In the genomic region with DNA sequence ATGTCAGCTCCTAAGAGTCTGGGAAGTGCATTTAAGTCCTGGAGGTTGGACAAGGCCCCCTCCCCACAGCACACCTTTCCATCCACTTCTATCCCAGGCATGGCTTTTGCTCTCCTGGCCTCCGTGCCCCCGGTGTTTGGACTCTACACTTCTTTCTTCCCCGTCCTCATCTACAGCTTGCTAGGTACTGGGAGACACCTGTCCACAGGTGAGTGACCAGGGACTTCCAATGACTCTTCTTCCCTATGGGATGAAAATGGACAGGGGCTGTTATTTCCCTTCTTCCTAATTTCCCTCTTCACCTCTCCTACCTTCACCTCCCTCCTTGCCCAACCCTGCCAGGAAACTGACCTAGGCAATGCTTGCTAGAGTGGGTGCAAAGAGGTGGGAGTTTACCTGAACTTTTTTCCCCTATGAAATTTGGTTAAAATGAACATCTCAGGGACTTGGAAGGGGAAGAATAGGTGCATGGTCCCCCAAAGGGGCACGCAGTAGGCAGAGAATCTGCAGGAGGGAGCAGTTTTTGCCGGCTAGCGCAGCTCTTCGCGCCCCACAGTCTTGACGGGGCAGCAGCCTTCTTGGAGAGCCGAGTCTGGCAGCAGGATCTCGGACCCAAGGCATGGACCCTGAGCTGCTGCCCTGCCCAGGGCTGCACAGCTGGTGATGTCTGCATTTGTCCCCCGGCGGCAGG, we compare ENCODE assay signal across 11 cellular contexts. TPM values are rescaled to one million over a fixed set of nuclear protein-coding genes. Genes with fewer than 3 reads are reported as not detected.
DNase-seq lines count a peak whose midpoint lies in the region; FAIRE-seq and TF ChIP-seq lines count a peak whose summit lies in the region.
"Had no signal": no experiment of that assay in that cellular context is flagged by ENCODE, and none has a peak within 500 bp of the region (broad histone marks: within the 10 kb centered on the region; RNA-seq: fewer than 3 reads in every experiment).

No MANE protein-coding gene starts in this region.

- peaks cover 15% of the 10 kb centered on the region for H3K4me1 ChIP-seq in A673 (ENCODE audit: insufficient read depth, low read length, poor library complexity, severe bottlenecking)

- no TSS peak for BruUV-seq in A673 (replicated peaks; lab: Mats Ljungman, UMichigan)

- FAIRE-seq in GM12892 (lab: Jason Lieb, UNC): no peak

- DNase-seq in activated T-cell treated with anti-CD3 and anti-CD28 coated beads, Interleukin-2, amount 50 U/mL, for 24 hours: no peak
- DNase-seq in activated T-cell treated with anti-CD3 and anti-CD28 coated beads for 4 hours (no peak), HFFc6 (no peak), coronary artery (ENCODE audit: low spot score) (no peak), neural crest cell (ENCODE audit: low read depth, low spot score) (no peak), NCI-H1436 treated with DMSO at 0.1 percent for 48 hours (lab: John Stamatoyannopoulos, UW) (no peak), A673 (ENCODE audit: low spot score) (no peak), GM12892 (ENCODE audit: insufficient read length) (no peak)
- DNase-seq: dermis blood vessel endothelial cell, DND-41, NCI-H2029 had no signal

- no peaks in the 10 kb centered on the region for H3K36me3 Mint-ChIP-seq in activated T-cell treated with anti-CD3 and anti-CD28 coated beads, Interleukin-2, amount 50 U/mL, for 24 hours (ENCODE audit: low read depth)
- H3K36me3 Mint-ChIP-seq in HFFc6 (ENCODE audit: low read depth) (peaks cover 13% of the 10 kb centered on the region), neural crest cell (ENCODE audit: low read depth) (peaks cover 27% of the 10 kb centered on the region)

- H3K27ac ChIP-seq in coronary artery (no peak overlapping the region), A673 (ENCODE audit: low read depth, low read length, poor library complexity, severe bottlenecking) (no peak overlapping the region)

- peaks cover 29% of the 10 kb centered on the region for H3K4me1 Mint-ChIP-seq in activated T-cell treated with anti-CD3 and anti-CD28 coated beads, Interleukin-2, amount 50 U/mL, for 24 hours (ENCODE audit: low read depth)
- H3K4me1 Mint-ChIP-seq in HFFc6 (ENCODE audit: low read depth): peaks cover 14% of the 10 kb centered on the region
- peaks cover 20% of the 10 kb centered on the region for H3K4me1 Mint-ChIP-seq in neural crest cell

- peaks cover 13% of the 10 kb centered on the region for H3K27me3 ChIP-seq in A673 (replicated peaks; ENCODE audit: insufficient read depth, low read depth, low read length, poor library complexity)

- peak overlapping the region; percentile 44 for H3K27ac Mint-ChIP-seq in activated T-cell treated with anti-CD3 and anti-CD28 coated beads, Interleukin-2, amount 50 U/mL, for 24 hours
- H3K27ac Mint-ChIP-seq in HFFc6: no peak overlapping the region
- H3K27ac Mint-ChIP-seq in neural crest cell (ENCODE audit: unreplicated experiment): no peak overlapping the region

- H3K36me3 ChIP-seq in A673 (ENCODE audit: insufficient read depth, low read length, poor library complexity, severe bottlenecking): peaks cover 3% of the 10 kb centered on the region

- H3K4me3 ChIP-seq in coronary artery (peak overlapping the region; percentile 72), A673 (ENCODE audit: low read depth, low read length, poor library complexity, severe bottlenecking) (no peak overlapping the region)

- intact Hi-C loops in A673 (cut with micrococcal nuclease; ENCODE audit: unreplicated experiment): no loop called here

- H3K9me3 Mint-ChIP-seq in activated T-cell treated with anti-CD3 and anti-CD28 coated beads, Interleukin-2, amount 50 U/mL, for 24 hours: no peaks in the 10 kb centered on the region
- H3K9me3 Mint-ChIP-seq in HFFc6: no peaks in the 10 kb centered on the region
- no peaks in the 10 kb centered on the region for H3K9me3 Mint-ChIP-seq in neural crest cell

- CTCF ChIA-PET in A673 (lab: Charles Lee): interaction anchor here (1.1 to 2.6 kb wide), 2 partner anchors 37 to 162 kb away, joined by 4 to 9 read pairs; no protein-coding TSS in a partner anchor

- POLR2A ChIA-PET in A673 (lab: Charles Lee; ENCODE audit: low non-redundant PET): no interaction called here

- no peak for TF ChIP-seq CTCF in HFFc6 (IDR thresholded peaks at IDR 0.05)
- TF ChIP-seq CTCF in coronary artery (IDR thresholded peaks at IDR 0.05): no peak
- TF ChIP-seq CTCF in neural crest cell (conservative IDR thresholded peaks at IDR 0.05): no peak
- no peak for TF ChIP-seq CTCF in A673 (conservative IDR thresholded peaks at IDR 0.05; ENCODE audit: low read depth, low read length)

- peak overlapping the region; percentile 72 for H3K4me3 Mint-ChIP-seq in activated T-cell treated with anti-CD3 and anti-CD28 coated beads, Interleukin-2, amount 50 U/mL, for 24 hours
- H3K4me3 Mint-ChIP-seq in HFFc6 (0 out of 2 replicates have a peak overlapping the region, but pooled peaks have one; percentile 75), neural crest cell (peak overlapping the region; percentile 51)

- no peaks in the 10 kb centered on the region for H3K9me3 ChIP-seq in A673 (ENCODE audit: low read depth, low read length, poor library complexity, severe bottlenecking)

- peaks cover 94% of the 10 kb centered on the region for H3K27me3 Mint-ChIP-seq in activated T-cell treated with anti-CD3 and anti-CD28 coated beads, Interleukin-2, amount 50 U/mL, for 24 hours
- peaks cover 22% of the 10 kb centered on the region for H3K27me3 Mint-ChIP-seq in HFFc6 (ENCODE audit: insufficient read depth)
- H3K27me3 Mint-ChIP-seq in neural crest cell (ENCODE audit: low read depth): peaks cover 79% of the 10 kb centered on the region

- no peak for TF ChIP-seq POLR2A in GM12892 (IDR thresholded peaks at IDR 0.05; ENCODE audit: low read depth, low read length)

RNA-seq across cellular contexts. Expression of a gene that starts 9.2 kb away (rescaled TPM):
- total RNA-seq in HFFc6 (2021; fragmentation: NEBNext Ultra II Directional; extraction: Animal tissue kit (Norgen Biotek cat#: 25700)): 10 to 100 TPM; 10.2 to 21.9 (median 11.9) TPM
- total RNA-seq in neural crest cell: 41.2 and 43.8 TPM in 2 replicates
- total RNA-seq in A673 (2021): 20.9 and 32.5 TPM in 2 replicates
- 7.1 TPM for polyA plus RNA-seq in GM12892 (2012; ENCODE audit: missing spikeins)

RNA-seq across cellular contexts. Expression of a gene that starts 12.6 kb away (rescaled TPM):
- 1 to 10 TPM; 1.4 to 3.1 (median 2.3) TPM for total RNA-seq in HFFc6 (2021; fragmentation: NEBNext Ultra II Directional; extraction: Animal tissue kit (Norgen Biotek cat#: 25700))
- total RNA-seq in neural crest cell (18.6 and 19.5 TPM in 2 replicates), A673 (2021) (34.5 and 39.0 TPM in 2 replicates)
- 0.38 TPM for polyA plus RNA-seq in GM12892 (2012; ENCODE audit: missing spikeins)
- total RNA-seq: dermis blood vessel endothelial cell had no signal

RNA-seq across cellular contexts. Expression of a gene that starts 15.8 kb away (rescaled TPM):
- total RNA-seq in HFFc6 (2021; fragmentation: NEBNext Ultra II Directional; extraction: Animal tissue kit (Norgen Biotek cat#: 25700)): 10 to 100 TPM; 17.7 to 21.0 (median 19.2) TPM
- total RNA-seq in neural crest cell (74.7 and 75.6 TPM in 2 replicates), A673 (2021) (61.7 and 65.9 TPM in 2 replicates)
- polyA plus RNA-seq in GM12892 (2012; ENCODE audit: missing spikeins): 23.5 TPM

RNA-seq across cellular contexts. Expression of a gene that starts 29.4 kb away (rescaled TPM):
- total RNA-seq in HFFc6 (2021; fragmentation: NEBNext Ultra II Directional; extraction: Animal tissue kit (Norgen Biotek cat#: 25700)): 10 to 100 TPM; 21.1 to 33.1 (median 24.3) TPM
- total RNA-seq in neural crest cell: 15.9 and 17.3 TPM in 2 replicates
- 34.9 and 35.4 TPM in 2 replicates for total RNA-seq in A673 (2021)
- polyA plus RNA-seq in GM12892 (2012; ENCODE audit: missing spikeins): 12.2 TPM
